In genomic region chr4:21512351-21512750, GRCh38 we compare ENCODE assay signal across 8 cellular contexts.
DNase-seq lines count a peak whose midpoint lies in the region; ATAC-seq and TF ChIP-seq lines count a peak whose summit lies in the region.

No MANE protein-coding gene starts in this region.

- H3K27me3 Mint-ChIP-seq in chondrocyte (ENCODE audit: low read depth) (peaks cover 24% of the 10 kb centered on the region), nephron (ENCODE audit: low read depth) (peaks cover 5% of the 10 kb centered on the region)

- ATAC-seq in GM18868 (IDR thresholded peaks at IDR 0.05; ENCODE audit: unreplicated experiment) (peak; percentile 51), GM21717 (IDR thresholded peaks at IDR 0.05; ENCODE audit: unreplicated experiment) (no peak)

- H3K36me3 Mint-ChIP-seq in chondrocyte (ENCODE audit: low read depth) (no peaks in the 10 kb centered on the region), nephron (ENCODE audit: low read depth) (no peaks in the 10 kb centered on the region)

- H3K4me1 Mint-ChIP-seq in chondrocyte (ENCODE audit: low read depth) = no peaks in the 10 kb centered on the region
- no peaks in the 10 kb centered on the region for H3K4me1 Mint-ChIP-seq in nephron

- H3K9me3 Mint-ChIP-seq in chondrocyte (ENCODE audit: low read depth) = no peaks in the 10 kb centered on the region
- H3K9me3 Mint-ChIP-seq in nephron = no peaks in the 10 kb centered on the region

- H3K27ac Mint-ChIP-seq in chondrocyte (ENCODE audit: unreplicated experiment) (no peak overlapping the region), nephron (no peak overlapping the region)

- H3K4me3 Mint-ChIP-seq in chondrocyte (ENCODE audit: unreplicated experiment) = no peak overlapping the region
- H3K4me3 Mint-ChIP-seq in nephron = no peak overlapping the region

- DNase-seq in NCI-H510A (lab: John Stamatoyannopoulos, UW) (peak; percentile 0), chondrocyte (ENCODE audit: low spot score) (no peak), LoVo (ENCODE audit: low spot score) (no peak)
- DNase-seq in activated CD4-positive, alpha-beta T cell treated with anti-CD3 and anti-CD28 coated beads, Interleukin-2, amount 50 U/mL, for 4 hours = no peak
- no peak for DNase-seq in stimulated activated CD4-positive, alpha-beta T cell treated with anti-CD3 and anti-CD28 coated beads, Interleukin-4, amount 100 ng/mL, for 4 hours

- TF ChIP-seq CTCF in chondrocyte (IDR thresholded peaks at IDR 0.05) = peak; percentile 83
- TF ChIP-seq CTCF in nephron (IDR thresholded peaks at IDR 0.05; ENCODE audit: unreplicated experiment in 3 of 3) = peak; percentile 51 to 78 (median 57)
